8 cellular contexts compared by ENCODE assay signal in genomic region chr18:26089247-26090129, GRCh38. TPM values are rescaled to one million over a fixed set of nuclear protein-coding genes. Genes with fewer than 3 reads are reported as not detected.
DNase-seq lines count a peak whose midpoint lies in the region; ATAC-seq lines count a peak whose summit lies in the region.

No MANE protein-coding gene starts in this region.

- peak overlapping the region; percentile 83 to 87 for H3K4me3 ChIP-seq in duodenal mucosa (ENCODE audit: low read depth in 1 of 2, low read length in 2 of 2)
- H3K4me3 ChIP-seq in mesodermal cell (ENCODE audit: extremely low read depth, insufficient read depth, low read length, poor library complexity, severe bottlenecking): peak overlapping the region; percentile 93
- peak overlapping the region; percentile 87 for H3K4me3 ChIP-seq in urinary bladder (ENCODE audit: low read depth, low read length)

- 6 to 7% methylated on average over 26 to 34 of the region's 36 CpGs for WGBS in mesodermal cell (ENCODE audit: insufficient coverage in 2 of 2), 2 experiments
- 2% methylated on average over 36 of the region's 36 CpGs for WGBS in urinary bladder

- H3K27ac ChIP-seq in duodenal mucosa (ENCODE audit: low read depth, low read length): peak overlapping the region; percentile 94
- peak overlapping the region; percentile 99 for H3K27ac ChIP-seq in mesodermal cell (ENCODE audit: low read depth, low read length, severe bottlenecking)
- peak overlapping the region; percentile 98 for H3K27ac ChIP-seq in urinary bladder (ENCODE audit: low read depth)

- H3K9me3 ChIP-seq in duodenal mucosa (ENCODE audit: control insufficient read depth in 1 of 2, low read length in 2 of 2) (no peaks in the 10 kb centered on the region), mesodermal cell (ENCODE audit: control insufficient read depth, low read length) (no peaks in the 10 kb centered on the region)

- H3K36me3 ChIP-seq in duodenal mucosa (ENCODE audit: control insufficient read depth in 1 of 2, insufficient read depth in 2 of 2, low read length in 2 of 2) (peaks cover 11 to 16% of the 10 kb centered on the region in 2 donors), mesodermal cell (ENCODE audit: control insufficient read depth, insufficient read depth, low read length) (peaks cover 21% of the 10 kb centered on the region), urinary bladder (ENCODE audit: insufficient read depth) (peaks cover 1% of the 10 kb centered on the region)

- H3K27me3 ChIP-seq in duodenal mucosa (ENCODE audit: control insufficient read depth in 1 of 2, insufficient read depth in 2 of 2, low read length in 2 of 2): no peaks in the 10 kb centered on the region

- peak overlapping the region; percentile 70 to 82 for H3K9ac ChIP-seq in duodenal mucosa (ENCODE audit: low read depth in 1 of 2, low read length in 2 of 2)

- H3K4me1 ChIP-seq in duodenal mucosa (ENCODE audit: control insufficient read depth in 1 of 2, insufficient read depth in 2 of 2, low read length in 2 of 2) (peaks cover 12 to 16% of the 10 kb centered on the region in 2 donors), mesodermal cell (ENCODE audit: control insufficient read depth, insufficient read depth, low read length, poor library complexity, severe bottlenecking) (no peaks in the 10 kb centered on the region), urinary bladder (ENCODE audit: insufficient read depth) (no peaks in the 10 kb centered on the region)

- ATAC-seq in GM19025 (IDR thresholded peaks at IDR 0.05; ENCODE audit: low read depth, unreplicated experiment): peak; percentile 12
- peak; percentile 2 for ATAC-seq in HG03565 (IDR thresholded peaks at IDR 0.05; ENCODE audit: unreplicated experiment)

- DNase-seq in C1 segment of cervical spinal cord (lab: John Stamatoyannopoulos, UW) (peak in 8 of 14 donors; percentile 24 to 70 (median 42)), SIG-M5 treated with dmso at 0.1 percent for 504 hours (lab: John Stamatoyannopoulos, UW; ENCODE audit: unreplicated experiment) (peak; percentile 69)
- DNase-seq in activated CD8-positive, alpha-beta memory T cell treated with anti-CD3 and anti-CD28 coated beads, Interleukin-2, amount 50 U/mL, for 48 hours: no peak

RNA-seq across cellular contexts. Expression of gene SS18, which starts 0.9 kb away (rescaled TPM):
- 87.0 TPM for polyA plus RNA-seq in mesodermal cell (2013, experiment 1 of 2)
- 92.6 TPM for polyA plus RNA-seq in mesodermal cell (2013, experiment 2 of 2)
- 157 TPM for total RNA-seq in urinary bladder
- polyA plus RNA-seq in urinary bladder: 51.2 TPM

RNA-seq across cellular contexts. Expression of gene PSMA8, which starts 44.2 kb away (rescaled TPM):
- polyA plus RNA-seq in mesodermal cell (2013, experiment 1 of 2): not detected
- not detected for polyA plus RNA-seq in mesodermal cell (2013, experiment 2 of 2)
- not detected for total RNA-seq in urinary bladder
- polyA plus RNA-seq in urinary bladder: not detected
